Comparison of ENCODE assay signal across 16 cellular contexts in the genomic region with DNA sequence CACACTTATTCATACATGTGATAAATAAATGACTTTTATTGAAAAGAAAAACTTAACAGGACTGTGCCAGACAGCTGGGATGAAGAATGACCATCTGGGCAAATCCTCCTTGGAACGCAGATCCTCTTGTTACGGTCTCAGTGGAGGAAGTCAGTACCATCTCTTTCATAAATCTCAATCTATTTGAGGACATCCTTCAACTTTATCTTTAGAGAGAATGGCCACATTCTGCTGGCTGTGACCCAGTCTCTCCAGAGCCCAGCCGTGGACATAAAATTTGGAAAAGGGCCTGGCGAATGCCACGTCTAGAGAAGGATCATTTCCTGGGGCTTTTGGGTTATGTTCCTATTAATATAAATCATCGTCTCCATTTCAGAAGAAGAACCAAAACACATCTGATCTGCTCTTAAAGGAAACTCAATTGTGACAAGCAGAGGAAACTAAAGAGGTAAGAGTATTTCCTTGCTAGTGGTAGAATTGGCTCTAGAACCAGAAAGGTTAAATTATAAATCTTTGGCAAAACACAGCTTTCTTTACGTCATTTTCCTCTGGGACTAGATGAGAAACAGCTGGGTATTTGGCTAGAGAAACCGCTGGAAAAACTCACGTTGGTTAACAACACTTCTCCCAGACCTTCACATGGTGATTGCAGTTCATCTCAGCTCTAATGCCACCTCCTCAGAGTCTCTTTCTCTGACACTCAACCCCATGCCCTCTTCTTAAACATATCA.
DNase-seq lines count a peak whose midpoint lies in the region; ATAC-seq, FAIRE-seq and TF ChIP-seq lines count a peak whose summit lies in the region.
"Had no signal": no experiment of that assay in that cellular context is flagged by ENCODE, and none has a peak within 500 bp of the region (broad histone marks: within the 10 kb centered on the region; RNA-seq: fewer than 3 reads in every experiment).

No MANE protein-coding gene starts in this region.

- no peak overlapping the region for H2AFZ ChIP-seq in astrocyte (ENCODE audit: low read depth, low read length)

- no peaks in the 10 kb centered on the region for H3K9me3 Mint-ChIP-seq in astrocyte (ENCODE audit: unreplicated experiment)

- H3K79me2 ChIP-seq in astrocyte (ENCODE audit: insufficient read depth, low read length): no peaks in the 10 kb centered on the region

- H3K27me3 ChIP-seq in astrocyte (ENCODE audit: insufficient read depth, low read length): no peaks in the 10 kb centered on the region
- peaks cover 34% of the 10 kb centered on the region for H3K27me3 ChIP-seq in left ventricle myocardium inferior (ENCODE audit: low read depth)
- H3K27me3 ChIP-seq: BLaER1 treated with 17β-estradiol and CSF1 and Interleukin-3, amounts not matched to agents 10 nM and 100 nM had no signal

- H3K36me3 Mint-ChIP-seq in astrocyte (ENCODE audit: low read depth, unreplicated experiment): no peaks in the 10 kb centered on the region

- H3K4me2 ChIP-seq in astrocyte (ENCODE audit: low read length): no peak overlapping the region

- H3K27me3 Mint-ChIP-seq in astrocyte (ENCODE audit: low read depth, unreplicated experiment): peaks cover 9% of the 10 kb centered on the region

- no peaks in the 10 kb centered on the region for H4K20me1 ChIP-seq in astrocyte (ENCODE audit: insufficient read depth, low read length)
- H4K20me1 ChIP-seq: BLaER1 treated with 17β-estradiol and CSF1 and Interleukin-3, amounts not matched to agents 10 nM and 100 nM had no signal

- no peak for ATAC-seq in GM21619 (IDR thresholded peaks at IDR 0.05; ENCODE audit: unreplicated experiment)
- ATAC-seq: left colon had no signal

- no peak overlapping the region for H3K27ac ChIP-seq in astrocyte (ENCODE audit: low read depth, low read length)
- peak overlapping the region; percentile 40 for H3K27ac ChIP-seq in left ventricle myocardium inferior (replicated peaks)
- H3K27ac ChIP-seq: BLaER1 treated with 17β-estradiol and CSF1 and Interleukin-3, amounts not matched to agents 10 nM and 100 nM; neutrophil had no signal

- H3K36me3 ChIP-seq in astrocyte (ENCODE audit: insufficient read depth, low read length) (no peaks in the 10 kb centered on the region), left ventricle myocardium inferior (no peaks in the 10 kb centered on the region)
- H3K36me3 ChIP-seq: BLaER1 treated with 17β-estradiol and CSF1 and Interleukin-3, amounts not matched to agents 10 nM and 100 nM; neutrophil had no signal

- no peak overlapping the region for H3K4me3 Mint-ChIP-seq in astrocyte (ENCODE audit: unreplicated experiment)

- FAIRE-seq in astrocyte (lab: Jason Lieb, UNC): no peak
- FAIRE-seq: TTC549 had no signal

- TF ChIP-seq CTCF in AG10803 (conservative IDR thresholded peaks at IDR 0.05; ENCODE audit: low read length) (no peak), astrocyte (IDR thresholded peaks at IDR 0.05; ENCODE audit: insufficient read depth, low read depth, low read length) (no peak), left ventricle myocardium inferior (IDR thresholded peaks at IDR 0.05; ENCODE audit: borderline replicate concordance) (no peak)

- intact Hi-C loops in left ventricle myocardium inferior (cut with micrococcal nuclease): no loop called here

- H3K9me3 ChIP-seq in astrocyte (ENCODE audit: insufficient read depth, low read depth, low read length): no peaks in the 10 kb centered on the region
- H3K9me3 ChIP-seq in left ventricle myocardium inferior (replicated peaks): no peaks in the 10 kb centered on the region
- H3K9me3 ChIP-seq: BLaER1 treated with 17β-estradiol and CSF1 and Interleukin-3, amounts not matched to agents 10 nM and 100 nM; neutrophil had no signal

- no peak overlapping the region for H3K9ac ChIP-seq in astrocyte (ENCODE audit: low read length)
- H3K9ac ChIP-seq: BLaER1 treated with 17β-estradiol and CSF1 and Interleukin-3, amounts not matched to agents 10 nM and 100 nM had no signal

- no peak overlapping the region for H3K27ac Mint-ChIP-seq in astrocyte (ENCODE audit: unreplicated experiment)

- no peaks in the 10 kb centered on the region for H3K4me1 Mint-ChIP-seq in astrocyte (ENCODE audit: low read depth, unreplicated experiment)

- no peaks in the 10 kb centered on the region for H3K4me1 ChIP-seq in astrocyte (ENCODE audit: insufficient read depth, low read length)
- peaks cover 4% of the 10 kb centered on the region for H3K4me1 ChIP-seq in left ventricle myocardium inferior

- DNase-seq in AG10803 (ENCODE audit: low read depth): peak; percentile 94
- peak; percentile 31 for DNase-seq in astrocyte (ENCODE audit: low read depth)
- no peak for DNase-seq in left ventricle myocardium inferior
- peak; percentile 72 for DNase-seq in skeletal muscle cell (ENCODE audit: low read depth)
- no peak for DNase-seq in activated T-cell treated with anti-CD3 and anti-CD28 coated beads for 4 hours
- no peak for DNase-seq in activated CD4-positive, alpha-beta T cell treated with anti-CD3 and anti-CD28 coated beads, Interleukin-2, amount 50 U/mL, for 48 hours
- DNase-seq in COLO829 (ENCODE audit: low spot score): no peak
- DNase-seq: activated naive CD4-positive, alpha-beta T cell treated with Interleukin-2 at 50 U/mL for 16 hours; left colon; NCI-H1436; NCI-H510A treated with DMSO at 0.1 percent for 48 hours; SHP77 had no signal

- H3K4me3 ChIP-seq in AG10803 (ENCODE audit: low read length): peak overlapping the region; percentile 18
- H3K4me3 ChIP-seq in astrocyte (ENCODE audit: insufficient read depth, low read depth, low read length): no peak overlapping the region
- H3K4me3 ChIP-seq in left ventricle myocardium inferior: no peak overlapping the region
- no peak overlapping the region for H3K4me3 ChIP-seq in skeletal muscle cell (ENCODE audit: low read depth, low read length)
- H3K4me3 ChIP-seq: BLaER1 treated with 17β-estradiol and CSF1 and Interleukin-3, amounts not matched to agents 10 nM and 100 nM had no signal

Comparison
In these comparisons a context has a peak if more than half of its experiments do, and no peak if none do; other contexts are left out.
1. DNase-seq: peak in AG10803 (single experiment), astrocyte (single experiment) and skeletal muscle cell (single experiment); none in left ventricle myocardium inferior (single experiment), activated T-cell treated with anti-CD3 and anti-CD28 coated beads for 4 hours (single experiment), activated CD4-positive, alpha-beta T cell treated with anti-CD3 and anti-CD28 coated beads, Interleukin-2, amount 50 U/mL, for 48 hours (0 of 2) and COLO829 (single experiment).